ENCODE assay signal across 12 cellular contexts in genomic region chr4:24800273-24800880, GRCh38. TPM values are rescaled to one million over a fixed set of nuclear protein-coding genes. Genes with fewer than 3 reads are reported as not detected.
DNase-seq lines count a peak whose midpoint lies in the region; ATAC-seq and TF ChIP-seq lines count a peak whose summit lies in the region.
"Had no signal": no experiment of that assay in that cellular context is flagged by ENCODE, and none has a peak within 500 bp of the region (broad histone marks: within the 10 kb centered on the region; RNA-seq: fewer than 3 reads in every experiment).

No MANE protein-coding gene starts in this region.

- no peaks in the 10 kb centered on the region for H3K36me3 Mint-ChIP-seq in activated naive CD8-positive, alpha-beta T cell treated with anti-CD3 and anti-CD28 coated beads, Interleukin-2, amount 10 ng/mL, durations not matched to agents 7 days and 5 days
- H3K36me3 Mint-ChIP-seq in activated naive CD8-positive, alpha-beta T cell treated with anti-CD3 and anti-CD28 coated beads, Interleukin-2, amount 50 U/mL, for 24 hours (ENCODE audit: low read depth): no peaks in the 10 kb centered on the region
- H3K36me3 Mint-ChIP-seq in nephron (ENCODE audit: low read depth): no peaks in the 10 kb centered on the region

- peaks cover 18% of the 10 kb centered on the region for H3K4me1 ChIP-seq in upper lobe of right lung

- H3K27me3 ChIP-seq in upper lobe of right lung: peaks cover 22% of the 10 kb centered on the region

- intact Hi-C loops in upper lobe of right lung (cut with DNase I): no loop called here

- no peaks in the 10 kb centered on the region for H3K36me3 ChIP-seq in upper lobe of right lung
- H3K36me3 ChIP-seq: neutrophil had no signal

- no peaks in the 10 kb centered on the region for H3K9me3 ChIP-seq in upper lobe of right lung
- H3K9me3 ChIP-seq: neutrophil had no signal

- peak overlapping the region; percentile 12 for H3K27ac Mint-ChIP-seq in activated naive CD8-positive, alpha-beta T cell treated with anti-CD3 and anti-CD28 coated beads, Interleukin-2, amount 10 ng/mL, durations not matched to agents 7 days and 5 days
- no peak overlapping the region for H3K27ac Mint-ChIP-seq in activated naive CD8-positive, alpha-beta T cell treated with anti-CD3 and anti-CD28 coated beads, Interleukin-2, amount 50 U/mL, for 24 hours
- no peak overlapping the region for H3K27ac Mint-ChIP-seq in nephron

- TF ChIP-seq CTCF in fibroblast of villous mesenchyme (IDR thresholded peaks at IDR 0.05; ENCODE audit: insufficient read depth, low read depth, low read length) (no peak), nephron (IDR thresholded peaks at IDR 0.05; ENCODE audit: unreplicated experiment in 3 of 3) (no peak), upper lobe of right lung (IDR thresholded peaks at IDR 0.05) (no peak)

- peak overlapping the region; percentile 42 for H3K27ac ChIP-seq in upper lobe of right lung
- H3K27ac ChIP-seq: neutrophil had no signal

- ATAC-seq in activated naive CD8-positive, alpha-beta T cell treated with anti-CD3 and anti-CD28 coated beads, Interleukin-2, amount 10 ng/mL, durations not matched to agents 7 days and 5 days (ENCODE audit: low read depth): no peak
- no peak for ATAC-seq in activated naive CD8-positive, alpha-beta T cell treated with anti-CD3 and anti-CD28 coated beads, Interleukin-2, amount 50 U/mL, for 24 hours
- no peak for ATAC-seq in upper lobe of right lung
- ATAC-seq in GM19463 (IDR thresholded peaks at IDR 0.05; ENCODE audit: unreplicated experiment): no peak

- H3K4me3 ChIP-seq in fibroblast of villous mesenchyme (ENCODE audit: low read depth, low read length) (peak overlapping the region; percentile 27), upper lobe of right lung (no peak overlapping the region)

- no peak for DNase-seq in activated naive CD8-positive, alpha-beta T cell treated with anti-CD3 and anti-CD28 coated beads, Interleukin-2, amount 10 ng/mL, durations not matched to agents 7 days and 5 days
- no peak for DNase-seq in activated naive CD8-positive, alpha-beta T cell treated with anti-CD3 and anti-CD28 coated beads, Interleukin-2, amount 50 U/mL, for 24 hours
- DNase-seq in fibroblast of villous mesenchyme (ENCODE audit: low read depth): no peak
- no peak for DNase-seq in upper lobe of right lung
- no peak for DNase-seq in NCI-H1436 (lab: John Stamatoyannopoulos, UW)
- no peak for DNase-seq in midbrain (lab: John Stamatoyannopoulos, UW)
- DNase-seq: hippocampal formation, NCI-H187, T-helper 9 cell had no signal

- H3K4me3 Mint-ChIP-seq in activated naive CD8-positive, alpha-beta T cell treated with anti-CD3 and anti-CD28 coated beads, Interleukin-2, amount 10 ng/mL, durations not matched to agents 7 days and 5 days: no peak overlapping the region
- no peak overlapping the region for H3K4me3 Mint-ChIP-seq in activated naive CD8-positive, alpha-beta T cell treated with anti-CD3 and anti-CD28 coated beads, Interleukin-2, amount 50 U/mL, for 24 hours
- H3K4me3 Mint-ChIP-seq in nephron: peak overlapping the region; percentile 77 to 81 (median 77)

- peaks cover 46% of the 10 kb centered on the region for H3K27me3 Mint-ChIP-seq in activated naive CD8-positive, alpha-beta T cell treated with anti-CD3 and anti-CD28 coated beads, Interleukin-2, amount 10 ng/mL, durations not matched to agents 7 days and 5 days
- H3K27me3 Mint-ChIP-seq in activated naive CD8-positive, alpha-beta T cell treated with anti-CD3 and anti-CD28 coated beads, Interleukin-2, amount 50 U/mL, for 24 hours: peaks cover 41% of the 10 kb centered on the region
- peaks cover 62% of the 10 kb centered on the region for H3K27me3 Mint-ChIP-seq in nephron (ENCODE audit: low read depth)

- H3K4me1 Mint-ChIP-seq in activated naive CD8-positive, alpha-beta T cell treated with anti-CD3 and anti-CD28 coated beads, Interleukin-2, amount 10 ng/mL, durations not matched to agents 7 days and 5 days: no peaks in the 10 kb centered on the region
- H3K4me1 Mint-ChIP-seq in activated naive CD8-positive, alpha-beta T cell treated with anti-CD3 and anti-CD28 coated beads, Interleukin-2, amount 50 U/mL, for 24 hours: no peaks in the 10 kb centered on the region
- H3K4me1 Mint-ChIP-seq in nephron: peaks cover 40% of the 10 kb centered on the region

- POLR2A ChIA-PET in activated naive CD8-positive, alpha-beta T cell treated with anti-CD3 and anti-CD28 coated beads, Interleukin-2, amount 10 ng/mL, durations not matched to agents 7 days and 5 days (lab: Charles Lee): no interaction called here

- H3K9me3 Mint-ChIP-seq in activated naive CD8-positive, alpha-beta T cell treated with anti-CD3 and anti-CD28 coated beads, Interleukin-2, amount 10 ng/mL, durations not matched to agents 7 days and 5 days: no peaks in the 10 kb centered on the region
- H3K9me3 Mint-ChIP-seq in activated naive CD8-positive, alpha-beta T cell treated with anti-CD3 and anti-CD28 coated beads, Interleukin-2, amount 50 U/mL, for 24 hours: no peaks in the 10 kb centered on the region
- no peaks in the 10 kb centered on the region for H3K9me3 Mint-ChIP-seq in nephron

RNA-seq across cellular contexts. Expression of gene SOD3, which starts 5.0 kb away (rescaled TPM):
- total RNA-seq in activated naive CD8-positive, alpha-beta T cell treated with anti-CD3 and anti-CD28 coated beads, Interleukin-2, amount 10 ng/mL, durations not matched to agents 7 days and 5 days: not detected
- 14.2 and 21.9 TPM in 2 replicates for total RNA-seq in fibroblast of villous mesenchyme
- total RNA-seq in upper lobe of right lung: 198 TPM

Comparison
In these comparisons a context has a peak if more than half of its experiments do, and no peak if none do; other contexts are left out.
1. H3K4me3 Mint-ChIP-seq: peak in nephron (3 of 3); none in activated naive CD8-positive, alpha-beta T cell treated with anti-CD3 and anti-CD28 coated beads, Interleukin-2, amount 10 ng/mL, durations not matched to agents 7 days and 5 days (single experiment) and activated naive CD8-positive, alpha-beta T cell treated with anti-CD3 and anti-CD28 coated beads, Interleukin-2, amount 50 U/mL, for 24 hours (single experiment).
2. RNA of gene SOD3, which starts 5.0 kb away (total RNA-seq): 198 TPM in upper lobe of right lung (single experiment) and 14.2 to 21.9 TPM in fibroblast of villous mesenchyme; not detected in activated naive CD8-positive, alpha-beta T cell treated with anti-CD3 and anti-CD28 coated beads, Interleukin-2, amount 10 ng/mL, durations not matched to agents 7 days and 5 days; every median in the first group is over 10 times any median in the second.